ENCODE assay signal across 1 cellular context in the genomic region with DNA sequence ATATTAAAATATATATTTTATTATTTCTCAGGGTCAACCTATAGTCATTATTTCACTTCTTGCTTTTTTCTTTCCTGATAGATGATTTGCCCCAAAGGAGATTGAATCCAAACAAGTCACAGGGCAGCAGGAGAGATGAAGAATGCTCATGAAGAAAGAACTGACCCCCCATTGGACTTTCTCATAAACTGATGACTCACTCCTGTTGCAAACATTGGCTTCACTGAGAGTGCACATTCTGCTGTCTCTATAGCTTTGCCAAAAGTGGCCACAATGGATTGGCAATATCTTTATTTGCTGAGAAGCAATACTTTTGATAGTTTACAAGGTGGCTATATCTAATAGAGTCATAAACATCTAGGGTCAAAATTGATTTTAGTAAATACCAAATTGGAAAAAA.
TF ChIP-seq lines count a peak whose summit lies in the region.

No MANE protein-coding gene starts in this region.

TF ChIP-seq in GM23338, 12 proteins besides CTCF, POLR2A, EP300 and RAD21 (continued from another document):
- TF ChIP-seq REST (IDR thresholded peaks at IDR 0.05; ENCODE audit: unreplicated experiment): no peak
- TF ChIP-seq, protein P1, sequence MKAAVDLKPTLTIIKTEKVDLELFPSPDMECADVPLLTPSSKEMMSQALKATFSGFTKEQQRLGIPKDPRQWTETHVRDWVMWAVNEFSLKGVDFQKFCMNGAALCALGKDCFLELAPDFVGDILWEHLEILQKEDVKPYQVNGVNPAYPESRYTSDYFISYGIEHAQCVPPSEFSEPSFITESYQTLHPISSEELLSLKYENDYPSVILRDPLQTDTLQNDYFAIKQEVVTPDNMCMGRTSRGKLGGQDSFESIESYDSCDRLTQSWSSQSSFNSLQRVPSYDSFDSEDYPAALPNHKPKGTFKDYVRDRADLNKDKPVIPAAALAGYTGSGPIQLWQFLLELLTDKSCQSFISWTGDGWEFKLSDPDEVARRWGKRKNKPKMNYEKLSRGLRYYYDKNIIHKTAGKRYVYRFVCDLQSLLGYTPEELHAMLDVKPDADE (IDR thresholded peaks at IDR 0.05): no peak
- no peak for TF ChIP-seq CREB1 (CRISPR knock-in tag; IDR thresholded peaks at IDR 0.05; ENCODE audit: low read depth)
- no peak for TF ChIP-seq POLR2AphosphoS5 (IDR thresholded peaks at IDR 0.05; ENCODE audit: low read depth)
- TF ChIP-seq NANOG (IDR thresholded peaks at IDR 0.05; ENCODE audit: borderline replicate concordance): no peak
